In genomic region chr9:135605238-135605781, GRCh38 we compare ENCODE assay signal across 21 cellular contexts. TPM values are rescaled to one million over a fixed set of nuclear protein-coding genes. Genes with fewer than 3 reads are reported as not detected.
DNase-seq lines count a peak whose midpoint lies in the region; ATAC-seq and TF ChIP-seq lines count a peak whose summit lies in the region.
"Had no signal": no experiment of that assay in that cellular context is flagged by ENCODE, and none has a peak within 500 bp of the region (broad histone marks: within the 10 kb centered on the region; RNA-seq: fewer than 3 reads in every experiment).

No MANE protein-coding gene starts in this region.

- POLR2A ChIA-PET in SK-N-SH (lab: Yijun Ruan, JAX): no interaction called here

- H3K9me2 ChIP-seq in SK-N-SH: no peaks in the 10 kb centered on the region

- DNase-seq in SK-N-SH (peak; percentile 15), ELF-1 (ENCODE audit: low read depth, low spot score) (peak; percentile 1), ecto neural progenitor cell (ENCODE audit: low spot score) (peak; percentile 41), progenitor cell of endocrine pancreas (ENCODE audit: low spot score, unreplicated experiment) (peak; percentile 3), amniotic stem cell (lab: John Stamatoyannopoulos, UW) (no peak)
- DNase-seq: DND-41; endodermal cell; NCI-H187; NCI-H524; OCI-M1; stimulated activated CD4-positive, alpha-beta T cell treated with anti-CD3 and anti-CD28 coated beads, Interleukin-2, amount 100 ng/mL, for 48 hours; trophoblast cell had no signal

- TF ChIP-seq CTCF in SK-N-SH (IDR thresholded peaks at IDR 0.05) (no peak), progenitor cell of endocrine pancreas (IDR thresholded peaks at IDR 0.05; ENCODE audit: unreplicated experiment) (no peak)

- no peak overlapping the region for H3K27ac Mint-ChIP-seq in progenitor cell of endocrine pancreas
- H3K27ac Mint-ChIP-seq: activated naive CD4-positive, alpha-beta T cell treated with anti-CD3 and anti-CD28 coated beads, Interleukin-2, amount 50 U/mL, for 72 hours; CD4-positive, alpha-beta T cell; endodermal cell; naive thymus-derived CD4-positive, alpha-beta T cell had no signal

- peaks cover 0 to 9% of the 10 kb centered on the region in 2 experiments; a peak in 1 of 4 replicates for H3K4me1 ChIP-seq in SK-N-SH (ENCODE audit: control insufficient read depth in 1 of 2, insufficient read depth in 2 of 2, low read depth in 1 of 2, low read length in 1 of 2)

- no peak overlapping the region for H3K4me3 Mint-ChIP-seq in progenitor cell of endocrine pancreas (ENCODE audit: low read depth)
- H3K4me3 Mint-ChIP-seq: CD4-positive, alpha-beta T cell; endodermal cell had no signal

- no peak overlapping the region for H3K4me3 ChIP-seq in SK-N-SH (ENCODE audit: low read depth in 2 of 2, low read length in 1 of 2)

- H3K4me1 Mint-ChIP-seq in progenitor cell of endocrine pancreas (ENCODE audit: low read depth): no peaks in the 10 kb centered on the region
- H3K4me1 Mint-ChIP-seq: endodermal cell had no signal

- H3K4me2 ChIP-seq in SK-N-SH: no peak overlapping the region

- CTCF ChIA-PET in SK-N-SH (lab: Yijun Ruan, JAX): interaction anchor here (0.7 to 3.8 kb wide), 3 partner anchors 88 to 517 kb away, joined by 3 to 20 read pairs (median 3); no protein-coding TSS in a partner anchor

- no peak for TF ChIP-seq EP300 in SK-N-SH (IDR thresholded peaks at IDR 0.05; ENCODE audit: borderline replicate concordance in 1 of 2, low read depth in 1 of 2, low read length in 1 of 2)

- no peaks in the 10 kb centered on the region for H4K20me1 ChIP-seq in SK-N-SH (ENCODE audit: insufficient read depth)

- H3K36me3 Mint-ChIP-seq in progenitor cell of endocrine pancreas (ENCODE audit: insufficient read depth): no peaks in the 10 kb centered on the region
- H3K36me3 Mint-ChIP-seq: activated naive CD4-positive, alpha-beta T cell treated with anti-CD3 and anti-CD28 coated beads, Interleukin-2, amount 50 U/mL, for 72 hours; naive thymus-derived CD4-positive, alpha-beta T cell had no signal

- no peak for TF ChIP-seq RAD21 in SK-N-SH (IDR thresholded peaks at IDR 0.05; ENCODE audit: low read length)

- H3K79me2 ChIP-seq in SK-N-SH (ENCODE audit: insufficient read depth): no peaks in the 10 kb centered on the region

- no peak overlapping the region for H3K27ac ChIP-seq in SK-N-SH (ENCODE audit: low read depth in 2 of 2, low read length in 1 of 2)

- no peaks in the 10 kb centered on the region for H3K27me3 ChIP-seq in SK-N-SH (ENCODE audit: insufficient read depth)

- H3K27me3 Mint-ChIP-seq in progenitor cell of endocrine pancreas: peaks cover 12% of the 10 kb centered on the region

- no peaks in the 10 kb centered on the region for H3F3A ChIP-seq in SK-N-SH (replicated peaks; ENCODE audit: insufficient read depth)

- no peaks in the 10 kb centered on the region for H3K9me3 Mint-ChIP-seq in progenitor cell of endocrine pancreas (ENCODE audit: low read depth)
- H3K9me3 Mint-ChIP-seq: activated naive CD4-positive, alpha-beta T cell treated with anti-CD3 and anti-CD28 coated beads, Interleukin-2, amount 50 U/mL, for 72 hours; CD4-positive, alpha-beta T cell; naive thymus-derived CD4-positive, alpha-beta T cell had no signal

- 41% methylated on average over 8 of the region's 14 CpGs for WGBS in SK-N-SH (ENCODE audit: low lambda C conversion rate)

- ATAC-seq in SK-N-SH treated with all-trans-retinoic acid at 6 μM for 48 hours (no peak), HG03196 (IDR thresholded peaks at IDR 0.05; ENCODE audit: unreplicated experiment) (no peak), HG03175 (IDR thresholded peaks at IDR 0.05; ENCODE audit: unreplicated experiment) (no peak)
- ATAC-seq: activated naive CD4-positive, alpha-beta T cell treated with anti-CD3 and anti-CD28 coated beads, Interleukin-2, amount 50 U/mL, for 72 hours; naive thymus-derived CD4-positive, alpha-beta T cell had no signal

- no peak overlapping the region for H2AFZ ChIP-seq in SK-N-SH (ENCODE audit: low read depth)

- H3K9ac ChIP-seq in SK-N-SH: no peak overlapping the region

- no peaks in the 10 kb centered on the region for H3K36me3 ChIP-seq in SK-N-SH (replicated peaks in 1 of 2; ENCODE audit: control insufficient read depth in 1 of 2, insufficient read depth in 2 of 2, low read length in 1 of 2)

- no peaks in the 10 kb centered on the region for H3K9me3 ChIP-seq in SK-N-SH

TF ChIP-seq in SK-N-SH, 30 proteins besides CTCF, POLR2A, EP300 and RAD21:
- TF ChIP-seq TCF12 (IDR thresholded peaks at IDR 0.05) (no peak), MEF2A (IDR thresholded peaks at IDR 0.05; ENCODE audit: borderline replicate concordance, low read depth) (no peak), IRF3 (IDR thresholded peaks at IDR 0.05; ENCODE audit: low read depth, low read length) (no peak), EZH2phosphoT487 (IDR thresholded peaks at IDR 0.05; ENCODE audit: borderline replicate concordance, low read depth) (no peak), GATA2 (CRISPR knock-in tag; IDR thresholded peaks at IDR 0.05) (no peak), RCOR1 (IDR thresholded peaks at IDR 0.05; ENCODE audit: low read length) (no peak), ELF1 (IDR thresholded peaks at IDR 0.05) (no peak)

TF ChIP-seq in SK-N-SH treated with all-trans-retinoic acid at 6 μM for 48 hours, 23 proteins besides CTCF, POLR2A, EP300 and RAD21 (continues in another document):
- no peak for TF ChIP-seq PPARA (CRISPR knock-in tag; IDR thresholded peaks at IDR 0.05; ENCODE audit: borderline replicate concordance)
- no peak for TF ChIP-seq ZFP3 (CRISPR knock-in tag; IDR thresholded peaks at IDR 0.05)
- no peak for TF ChIP-seq TSHZ2 (CRISPR knock-in tag; IDR thresholded peaks at IDR 0.05)
- TF ChIP-seq POU6F1 (CRISPR knock-in tag; IDR thresholded peaks at IDR 0.05; ENCODE audit: borderline replicate concordance, low read depth): no peak
- TF ChIP-seq TCF4 (CRISPR knock-in tag; IDR thresholded peaks at IDR 0.05; ENCODE audit: borderline replicate concordance): no peak
- no peak for TF ChIP-seq CSDC2 (CRISPR knock-in tag; IDR thresholded peaks at IDR 0.05)
- no peak for TF ChIP-seq ZNF70 (CRISPR knock-in tag; IDR thresholded peaks at IDR 0.05)
- no peak for TF ChIP-seq GLIS3 (CRISPR knock-in tag; IDR thresholded peaks at IDR 0.05)
- no peak for TF ChIP-seq ZC3H10 (CRISPR knock-in tag; IDR thresholded peaks at IDR 0.05)

RNA-seq across cellular contexts. Expression of gene GLT6D1, which starts 34.0 kb away (rescaled TPM):
- polyA plus RNA-seq in SK-N-SH (2012; rRNA removed): not detected in 2 replicates
- not detected in 2 replicates for polyA plus RNA-seq in SK-N-SH (2012; cell fraction: cytosol; rRNA removed)
- polyA plus RNA-seq in SK-N-SH (2012; cell fraction: nucleus; rRNA removed): not detected in 2 replicates
- total RNA-seq in progenitor cell of endocrine pancreas: not detected in 2 replicates
- total RNA-seq: A673; activated naive CD4-positive, alpha-beta T cell treated with anti-CD3 and anti-CD28 coated beads, Interleukin-2, amount 50 U/mL, for 72 hours; bronchial epithelial cell; CD4-positive, alpha-beta T cell; liver; naive thymus-derived CD4-positive, alpha-beta T cell had no signal
- polyA plus RNA-seq: liver; naive thymus-derived CD4-positive, alpha-beta T cell had no signal

RNA-seq across cellular contexts. Expression of gene PAEP, which starts 43.8 kb away (rescaled TPM):
- polyA plus RNA-seq in SK-N-SH (2012; rRNA removed): 0.08 TPM in 1 of 2 replicates, not detected in the other
- not detected in 2 replicates for polyA plus RNA-seq in SK-N-SH (2012; cell fraction: cytosol; rRNA removed)
- 0.06 TPM in 1 of 2 replicates, not detected in the other for polyA plus RNA-seq in SK-N-SH (2012; cell fraction: nucleus; rRNA removed)
- not detected in 2 replicates for total RNA-seq in progenitor cell of endocrine pancreas
- total RNA-seq: A673; activated naive CD4-positive, alpha-beta T cell treated with anti-CD3 and anti-CD28 coated beads, Interleukin-2, amount 50 U/mL, for 72 hours; bronchial epithelial cell; CD4-positive, alpha-beta T cell; endodermal cell; liver; naive thymus-derived CD4-positive, alpha-beta T cell had no signal
- polyA plus RNA-seq: liver; naive thymus-derived CD4-positive, alpha-beta T cell had no signal

RNA-seq across cellular contexts. Expression of gene LCN9, which starts 57.8 kb away (rescaled TPM):
- polyA plus RNA-seq in SK-N-SH (2012; rRNA removed): not detected in 2 replicates
- not detected in 2 replicates for polyA plus RNA-seq in SK-N-SH (2012; cell fraction: cytosol; rRNA removed)
- polyA plus RNA-seq in SK-N-SH (2012; cell fraction: nucleus; rRNA removed): not detected in 2 replicates
- total RNA-seq in progenitor cell of endocrine pancreas: 0.57 and 1.5 TPM in 2 replicates
- total RNA-seq: A673; activated naive CD4-positive, alpha-beta T cell treated with anti-CD3 and anti-CD28 coated beads, Interleukin-2, amount 50 U/mL, for 72 hours; bronchial epithelial cell; CD4-positive, alpha-beta T cell; liver; naive thymus-derived CD4-positive, alpha-beta T cell had no signal
- polyA plus RNA-seq: liver; naive thymus-derived CD4-positive, alpha-beta T cell had no signal

RNA-seq across cellular contexts. Expression of gene OBP2A, which starts 59.4 kb away (rescaled TPM):
- not detected in 2 replicates for polyA plus RNA-seq in SK-N-SH (2012; rRNA removed)
- polyA plus RNA-seq in SK-N-SH (2012; cell fraction: cytosol; rRNA removed): not detected in 2 replicates
- polyA plus RNA-seq in SK-N-SH (2012; cell fraction: nucleus; rRNA removed): not detected in 2 replicates
- not detected in 2 replicates for total RNA-seq in progenitor cell of endocrine pancreas
- total RNA-seq: A673; activated naive CD4-positive, alpha-beta T cell treated with anti-CD3 and anti-CD28 coated beads, Interleukin-2, amount 50 U/mL, for 72 hours; bronchial epithelial cell; CD4-positive, alpha-beta T cell; endodermal cell; liver; naive thymus-derived CD4-positive, alpha-beta T cell had no signal
- polyA plus RNA-seq: liver; naive thymus-derived CD4-positive, alpha-beta T cell had no signal
